Comparison of ENCODE assay signal across 13 cellular contexts in genomic region chr18:61949946-61950345, GRCh38. TPM values are rescaled to one million over a fixed set of nuclear protein-coding genes. Genes with fewer than 3 reads are reported as not detected.
DNase-seq lines count a peak whose midpoint lies in the region; ATAC-seq and TF ChIP-seq lines count a peak whose summit lies in the region.
"Had no signal": no experiment of that assay in that cellular context is flagged by ENCODE, and none has a peak within 500 bp of the region (broad histone marks: within the 10 kb centered on the region; RNA-seq: fewer than 3 reads in every experiment).

No MANE protein-coding gene starts in this region.

- H3K4me1 ChIP-seq in mesenchymal stem cell (ENCODE audit: control insufficient read depth, insufficient read depth, low read depth, low read length): peaks cover 14% of the 10 kb centered on the region

- CTCF ChIA-PET in AG04450 (lab: Charles Lee): no interaction called here

- no peak overlapping the region for H3K4me3 ChIP-seq in AG04450 (ENCODE audit: low read depth, low read length)
- H3K4me3 ChIP-seq in MG63: no peak overlapping the region
- peak overlapping the region; percentile 15 for H3K4me3 ChIP-seq in choroid plexus epithelial cell (ENCODE audit: low read depth, low read length)
- H3K4me3 ChIP-seq in mesenchymal stem cell (ENCODE audit: insufficient read depth in 1 of 2, low read depth in 1 of 2, low read length in 2 of 2): peak overlapping the region in 1 of 2 experiments; percentile 42

- H4K91ac ChIP-seq in mesenchymal stem cell (ENCODE audit: low read length): peak overlapping the region; percentile 70

- H3K27me3 ChIP-seq in AG04450 (ENCODE audit: control insufficient read depth, insufficient read depth, low read length): no peaks in the 10 kb centered on the region
- no peaks in the 10 kb centered on the region for H3K27me3 ChIP-seq in MG63
- no peaks in the 10 kb centered on the region for H3K27me3 ChIP-seq in mesenchymal stem cell (ENCODE audit: control insufficient read depth in 1 of 2, insufficient read depth in 1 of 2, low read length in 2 of 2)

- peak overlapping the region; percentile 5 for H3K9ac ChIP-seq in mesenchymal stem cell (ENCODE audit: low read length)

- no peak overlapping the region for H3K4me2 ChIP-seq in mesenchymal stem cell (ENCODE audit: low read length, poor library complexity, severe bottlenecking)

- H3K36me3 ChIP-seq in MG63: no peaks in the 10 kb centered on the region
- no peaks in the 10 kb centered on the region for H3K36me3 ChIP-seq in mesenchymal stem cell (ENCODE audit: control insufficient read depth in 1 of 2, insufficient read depth in 2 of 2, low read depth in 1 of 2, low read length in 2 of 2)

- peak overlapping the region; percentile 32 for H2AFZ ChIP-seq in mesenchymal stem cell (ENCODE audit: low read depth, low read length)

- no peak overlapping the region for H2BK5ac ChIP-seq in mesenchymal stem cell (ENCODE audit: low read depth, low read length, poor library complexity, severe bottlenecking)

- H3K23ac ChIP-seq in mesenchymal stem cell (ENCODE audit: low read length in 2 of 2): no peak overlapping the region

- peak overlapping the region; percentile 7 to 75 for H3K18ac ChIP-seq in mesenchymal stem cell (ENCODE audit: low read depth in 1 of 2, low read length in 2 of 2)

- no peak overlapping the region for H3K14ac ChIP-seq in mesenchymal stem cell (ENCODE audit: low read length in 2 of 2)

- TF ChIP-seq CTCF in AG04450 (IDR thresholded peaks at IDR 0.05; ENCODE audit: low read depth, low read length) (no peak), choroid plexus epithelial cell (conservative IDR thresholded peaks at IDR 0.05; ENCODE audit: low read depth, low read length) (no peak)

- H3K4ac ChIP-seq in mesenchymal stem cell (ENCODE audit: low read depth in 1 of 2, low read length in 2 of 2): peak overlapping the region in 1 of 2 experiments; percentile 19

- no peaks in the 10 kb centered on the region for H3K79me1 ChIP-seq in mesenchymal stem cell (replicated peaks; ENCODE audit: low read length, poor library complexity, severe bottlenecking)

- ATAC-seq in GM21737 (IDR thresholded peaks at IDR 0.05; ENCODE audit: unreplicated experiment): no peak

- H2BK120ac ChIP-seq in mesenchymal stem cell (ENCODE audit: low read depth, low read length): no peak overlapping the region

- H4K8ac ChIP-seq in mesenchymal stem cell (ENCODE audit: low read length): peak overlapping the region; percentile 76

- H3K9me3 ChIP-seq in AG04450 (ENCODE audit: control insufficient read depth, insufficient read depth, low read length) (no peaks in the 10 kb centered on the region), MG63 (no peaks in the 10 kb centered on the region), mesenchymal stem cell (ENCODE audit: control insufficient read depth, low read length) (no peaks in the 10 kb centered on the region)

- DNase-seq in AG04450 (ENCODE audit: low read depth, low spot score): peak; percentile 11
- DNase-seq in MG63: peak; percentile 67
- peak; percentile 78 for DNase-seq in choroid plexus epithelial cell (ENCODE audit: low read depth)
- DNase-seq in mesenchymal stem cell: peak; percentile 85
- DNase-seq in ACHN: no peak
- DNase-seq in DMS 273 treated with DMSO at 0.1 percent for 48 hours (lab: John Stamatoyannopoulos, UW): no peak
- DNase-seq in NCI-H1417 (lab: John Stamatoyannopoulos, UW): no peak
- DNase-seq: amniotic stem cell, DND-41, MM.1S, nephron progenitor cell, RPMI8226 had no signal

- H2BK12ac ChIP-seq in mesenchymal stem cell (ENCODE audit: low read length in 2 of 2): peak overlapping the region; percentile 23 to 79

- no peak overlapping the region for H2BK15ac ChIP-seq in mesenchymal stem cell (ENCODE audit: low read depth, poor library complexity, severe bottlenecking)

- POLR2A ChIA-PET in AG04450 (lab: Yijun Ruan, JAX): no interaction called here

- in situ Hi-C loops in ACHN (cut with HindIII; ENCODE audit: low pct_ligation_motif_present, low pct_unique_long_range_greater_than_20kb, low sequenced_read_pairs): no loop called here

- H2AK5ac ChIP-seq in mesenchymal stem cell (ENCODE audit: low read length, severe bottlenecking): no peak overlapping the region

- 38% methylated on average over 10 of the region's 10 CpGs for WGBS in mesenchymal stem cell

- no peak overlapping the region for H3K27ac ChIP-seq in AG04450 (ENCODE audit: low read depth, low read length)
- H3K27ac ChIP-seq in mesenchymal stem cell (ENCODE audit: low read length, poor library complexity, severe bottlenecking): no peak overlapping the region

RNA-seq across cellular contexts. Expression of gene RNF152, which starts 57.1 kb away (rescaled TPM):
- polyA plus RNA-seq in AG04450 (2011; rRNA removed): 5.0 and 7.4 TPM in 2 replicates
- 38.8 and 50.1 TPM in 2 replicates for polyA minus RNA-seq in AG04450 (2011; rRNA and poly(A)+ RNA removed)
- 0.99 and 1.1 TPM in 2 replicates for total RNA-seq in MG63 (2014; rRNA removed; shearing (Covaris generic); ENCODE audit: low replicate concordance)
- 8.3 TPM for polyA plus RNA-seq in mesenchymal stem cell (2013, experiment 1 of 2)
- 8.2 TPM for polyA plus RNA-seq in mesenchymal stem cell (2013, experiment 2 of 2)

Comparison
In these comparisons a context has a peak if more than half of its experiments do, and no peak if none do; other contexts are left out.
1. DNase-seq: peak in AG04450 (single experiment), MG63 (single experiment), choroid plexus epithelial cell (single experiment) and mesenchymal stem cell (single experiment); none in ACHN (single experiment), DMS 273 treated with DMSO at 0.1 percent for 48 hours (single experiment) and NCI-H1417 (0 of 3).